ENCODE assay signal across 8 cellular contexts in genomic region chr11:18721576-18722292, GRCh38. TPM values are rescaled to one million over a fixed set of nuclear protein-coding genes. Genes with fewer than 3 reads are reported as not detected.
DNase-seq lines count a peak whose midpoint lies in the region; ATAC-seq and TF ChIP-seq lines count a peak whose summit lies in the region.

No MANE protein-coding gene starts in this region.

- H3K79me1 ChIP-seq in neuronal stem cell (ENCODE audit: low read depth, low read length) = no peaks in the 10 kb centered on the region

- H3K27me3 Mint-ChIP-seq in activated T-helper 1 cell treated with anti-CD3 and anti-CD28 coated beads, Interleukin-12 subunit alpha, Interleukin-12 subunit beta, Interleukin-2, Interleukin-4 antibody, amounts not matched to agents 30 ng/mL and 10 ng/mL and 1 ng/mL, durations not matched to agents 14 hours and 24 hours and 36 hours (ENCODE audit: insufficient read depth) = peaks cover 31% of the 10 kb centered on the region

- H3K9ac ChIP-seq in neuronal stem cell (ENCODE audit: low read depth, low read length, poor library complexity) = peak overlapping the region; percentile 81

- H2AK5ac ChIP-seq in neuronal stem cell (ENCODE audit: low read depth, low read length) = no peak overlapping the region

- no peaks in the 10 kb centered on the region for H3K9me3 ChIP-seq in neuronal stem cell (replicated peaks in 1 of 2; ENCODE audit: control insufficient read depth in 2 of 2, insufficient read depth in 1 of 2, low read depth in 1 of 2, low read length in 2 of 2)

- no peak overlapping the region for H3K4ac ChIP-seq in neuronal stem cell (ENCODE audit: low read length)

- H4K91ac ChIP-seq in neuronal stem cell (ENCODE audit: low read depth, low read length, poor library complexity) = no peak overlapping the region

- H2BK12ac ChIP-seq in neuronal stem cell (ENCODE audit: low read length) = peak overlapping the region; percentile 77

- intact Hi-C loops in activated T-helper 1 cell treated with anti-CD3 and anti-CD28 coated beads, Interleukin-12 subunit alpha, Interleukin-12 subunit beta, Interleukin-2, Interleukin-4 antibody, amounts not matched to agents 30 ng/mL and 10 ng/mL and 1 ng/mL, durations not matched to agents 14 hours and 24 hours and 36 hours (cut with micrococcal nuclease) = loop anchor here (1.0 to 5.0 kb wide), 8 partner anchors 23 to 399 kb away; partner anchors contain the start of genes GTF2H1, HPS5, LDHA and SPTY2D1

- no peak for DNase-seq in BJ (ENCODE audit: low read depth)
- DNase-seq in NOMO-1 (lab: John Stamatoyannopoulos, UW; ENCODE audit: unreplicated experiment in 2 of 2) = peak; percentile 27 to 71
- DNase-seq in activated T-helper 1 cell treated with anti-CD3 and anti-CD28 coated beads, Interleukin-12 subunit alpha, Interleukin-12 subunit beta, Interleukin-2, Interleukin-4 antibody, amounts not matched to agents 30 ng/mL and 10 ng/mL and 1 ng/mL, durations not matched to agents 14 hours and 24 hours and 36 hours (ENCODE audit: low spot score) = peak; percentile 38
- peak; percentile 37 for DNase-seq in fibroblast of the aortic adventitia (ENCODE audit: low read depth)
- DNase-seq in neuronal stem cell (ENCODE audit: low spot score) = peak; percentile 66
- DNase-seq in T-helper 9 cell = no peak

- CTCF ChIA-PET in BJ (lab: Yijun Ruan, JAX) = interaction anchor here (0.6 to 6.9 kb wide), 34 partner anchors 9 to 1389 kb away, joined by 3 to 85 read pairs (median 4); partner anchors contain the start of genes SPTY2D1 and TMEM86A

- H3K4me3 ChIP-seq in BJ (ENCODE audit: low read depth, low read length) (peak overlapping the region; percentile 46), fibroblast of the aortic adventitia (ENCODE audit: low read depth, low read length) (peak overlapping the region; percentile 64), neuronal stem cell (ENCODE audit: low read length in 2 of 2) (peak overlapping the region; percentile 50 to 81)

- ATAC-seq in GM18861 (IDR thresholded peaks at IDR 0.05; ENCODE audit: unreplicated experiment) (peak; percentile 62), HG03097 (IDR thresholded peaks at IDR 0.05; ENCODE audit: low FRiP score, unreplicated experiment) (peak; percentile 49)

- no peak overlapping the region for H3K27ac Mint-ChIP-seq in activated T-helper 1 cell treated with anti-CD3 and anti-CD28 coated beads, Interleukin-12 subunit alpha, Interleukin-12 subunit beta, Interleukin-2, Interleukin-4 antibody, amounts not matched to agents 30 ng/mL and 10 ng/mL and 1 ng/mL, durations not matched to agents 14 hours and 24 hours and 36 hours

- H3K18ac ChIP-seq in neuronal stem cell (ENCODE audit: low read length) = peak overlapping the region; percentile 50

- H3K4me1 Mint-ChIP-seq in activated T-helper 1 cell treated with anti-CD3 and anti-CD28 coated beads, Interleukin-12 subunit alpha, Interleukin-12 subunit beta, Interleukin-2, Interleukin-4 antibody, amounts not matched to agents 30 ng/mL and 10 ng/mL and 1 ng/mL, durations not matched to agents 14 hours and 24 hours and 36 hours (ENCODE audit: low read depth) = peaks cover 21% of the 10 kb centered on the region

- H3K4me2 ChIP-seq in neuronal stem cell (ENCODE audit: insufficient read depth, low read length, poor library complexity, severe bottlenecking) = peak overlapping the region; percentile 84

- no peak overlapping the region for H3K23ac ChIP-seq in neuronal stem cell (ENCODE audit: low read depth, low read length, poor library complexity)

- H3K4me1 ChIP-seq in neuronal stem cell (ENCODE audit: control insufficient read depth in 2 of 2, insufficient read depth in 1 of 2, low read depth in 1 of 2, low read length in 2 of 2) = peaks cover 4 to 14% of the 10 kb centered on the region in 2 donors

- no peak overlapping the region for H4K8ac ChIP-seq in neuronal stem cell (ENCODE audit: low read depth, low read length)

- POLR2A ChIA-PET in BJ (lab: Charles Lee) = interaction anchor here (0.6 kb wide), 1 partner anchor 24 kb away, joined by 3 read pairs; no protein-coding TSS in a partner anchor

- no peaks in the 10 kb centered on the region for H3K36me3 ChIP-seq in BJ (ENCODE audit: control insufficient read depth, insufficient read depth, low read length)
- H3K36me3 ChIP-seq in neuronal stem cell (replicated peaks in 1 of 2; ENCODE audit: control insufficient read depth in 2 of 2, insufficient read depth in 2 of 2, low read length in 2 of 2) = no peaks in the 10 kb centered on the region

- H2BK5ac ChIP-seq in neuronal stem cell (ENCODE audit: low read length) = no peak overlapping the region

- WGBS in neuronal stem cell (ENCODE audit: extremely low coverage in 2 of 2, insufficient read length in 2 of 2, insufficient replicate concordance in 1 of 2), 2 donors = no CpG with 5 or more reads among the region's 35 CpGs

- H2BK120ac ChIP-seq in neuronal stem cell (ENCODE audit: low read depth, low read length) = no peak overlapping the region

- H2BK15ac ChIP-seq in neuronal stem cell (ENCODE audit: low read length) = peak overlapping the region; percentile 35

- H3K36me3 Mint-ChIP-seq in activated T-helper 1 cell treated with anti-CD3 and anti-CD28 coated beads, Interleukin-12 subunit alpha, Interleukin-12 subunit beta, Interleukin-2, Interleukin-4 antibody, amounts not matched to agents 30 ng/mL and 10 ng/mL and 1 ng/mL, durations not matched to agents 14 hours and 24 hours and 36 hours (ENCODE audit: low read depth) = no peaks in the 10 kb centered on the region

- H3K27me3 ChIP-seq in BJ (ENCODE audit: control insufficient read depth, insufficient read depth, low read length) (no peaks in the 10 kb centered on the region; the same call in 1 of the 2 replicates), neuronal stem cell (ENCODE audit: control insufficient read depth in 3 of 3, insufficient read depth in 3 of 3, low read depth in 1 of 3, low read length in 3 of 3) (peaks cover 0 to 63% (median 0%) of the 10 kb centered on the region in 3 experiments)

- H3K4me3 Mint-ChIP-seq in activated T-helper 1 cell treated with anti-CD3 and anti-CD28 coated beads, Interleukin-12 subunit alpha, Interleukin-12 subunit beta, Interleukin-2, Interleukin-4 antibody, amounts not matched to agents 30 ng/mL and 10 ng/mL and 1 ng/mL, durations not matched to agents 14 hours and 24 hours and 36 hours = peak overlapping the region; percentile 87

- TF ChIP-seq CTCF in BJ (IDR thresholded peaks at IDR 0.05; ENCODE audit: insufficient read depth, low read depth, low read length) = peak; percentile 73
- TF ChIP-seq CTCF in fibroblast of the aortic adventitia (IDR thresholded peaks at IDR 0.05; ENCODE audit: insufficient read depth, low read length) = peak; percentile 75

- H2AFZ ChIP-seq in neuronal stem cell (ENCODE audit: low read length) = peak overlapping the region; percentile 98

- H3K14ac ChIP-seq in neuronal stem cell (ENCODE audit: low read length) = no peak overlapping the region

- H3K9me3 Mint-ChIP-seq in activated T-helper 1 cell treated with anti-CD3 and anti-CD28 coated beads, Interleukin-12 subunit alpha, Interleukin-12 subunit beta, Interleukin-2, Interleukin-4 antibody, amounts not matched to agents 30 ng/mL and 10 ng/mL and 1 ng/mL, durations not matched to agents 14 hours and 24 hours and 36 hours = no peaks in the 10 kb centered on the region

- no peak overlapping the region for H3K27ac ChIP-seq in neuronal stem cell (replicated peaks; ENCODE audit: low read length)

RNA-seq across cellular contexts. Expression of gene IGSF22, which starts 4.3 kb away (rescaled TPM):
- 0.07 and 0.15 TPM in 2 replicates for polyA plus RNA-seq in BJ (2011; rRNA removed)
- 0.05 TPM in 1 of 2 replicates, not detected in the other for polyA minus RNA-seq in BJ (2011; rRNA and poly(A)+ RNA removed)
- total RNA-seq in activated T-helper 1 cell treated with anti-CD3 and anti-CD28 coated beads, Interleukin-12 subunit alpha, Interleukin-12 subunit beta, Interleukin-2, Interleukin-4 antibody, amounts not matched to agents 30 ng/mL and 10 ng/mL and 1 ng/mL, durations not matched to agents 14 hours and 24 hours and 36 hours = 0.81 and 0.86 TPM in 2 replicates
- not detected in 2 replicates for total RNA-seq in fibroblast of the aortic adventitia (ENCODE audit: low replicate concordance)
- 0.04 TPM for polyA plus RNA-seq in neuronal stem cell (2013, experiment 1 of 2)
- polyA plus RNA-seq in neuronal stem cell (2013, experiment 2 of 2) = 0.08 TPM

RNA-seq across cellular contexts. Expression of gene TMEM86A, which starts 23.2 kb away (rescaled TPM):
- polyA plus RNA-seq in BJ (2011; rRNA removed) = 0.48 and 0.71 TPM in 2 replicates
- 1.2 and 1.4 TPM in 2 replicates for polyA minus RNA-seq in BJ (2011; rRNA and poly(A)+ RNA removed)
- 0.52 and 0.93 TPM in 2 replicates for total RNA-seq in activated T-helper 1 cell treated with anti-CD3 and anti-CD28 coated beads, Interleukin-12 subunit alpha, Interleukin-12 subunit beta, Interleukin-2, Interleukin-4 antibody, amounts not matched to agents 30 ng/mL and 10 ng/mL and 1 ng/mL, durations not matched to agents 14 hours and 24 hours and 36 hours
- 0.27 and 9.6 TPM in 2 replicates for total RNA-seq in fibroblast of the aortic adventitia (ENCODE audit: low replicate concordance)
- polyA plus RNA-seq in neuronal stem cell (2013, experiment 1 of 2) = 1.2 TPM
- polyA plus RNA-seq in neuronal stem cell (2013, experiment 2 of 2) = 1.4 TPM

Comparison
In these comparisons a context has a peak if more than half of its experiments do, and no peak if none do; other contexts are left out.
1. DNase-seq: peak in NOMO-1 (2 of 2), activated T-helper 1 cell treated with anti-CD3 and anti-CD28 coated beads, Interleukin-12 subunit alpha, Interleukin-12 subunit beta, Interleukin-2, Interleukin-4 antibody, amounts not matched to agents 30 ng/mL and 10 ng/mL and 1 ng/mL, durations not matched to agents 14 hours and 24 hours and 36 hours (single experiment), fibroblast of the aortic adventitia (single experiment) and neuronal stem cell (single experiment); none in BJ (single experiment) and T-helper 9 cell (single experiment).
2. Peak in every context shown above with its lines, with median percentiles within 50 percentile points of each other: H3K4me3 ChIP-seq.